14 cellular contexts compared by ENCODE assay signal in the genomic region with DNA sequence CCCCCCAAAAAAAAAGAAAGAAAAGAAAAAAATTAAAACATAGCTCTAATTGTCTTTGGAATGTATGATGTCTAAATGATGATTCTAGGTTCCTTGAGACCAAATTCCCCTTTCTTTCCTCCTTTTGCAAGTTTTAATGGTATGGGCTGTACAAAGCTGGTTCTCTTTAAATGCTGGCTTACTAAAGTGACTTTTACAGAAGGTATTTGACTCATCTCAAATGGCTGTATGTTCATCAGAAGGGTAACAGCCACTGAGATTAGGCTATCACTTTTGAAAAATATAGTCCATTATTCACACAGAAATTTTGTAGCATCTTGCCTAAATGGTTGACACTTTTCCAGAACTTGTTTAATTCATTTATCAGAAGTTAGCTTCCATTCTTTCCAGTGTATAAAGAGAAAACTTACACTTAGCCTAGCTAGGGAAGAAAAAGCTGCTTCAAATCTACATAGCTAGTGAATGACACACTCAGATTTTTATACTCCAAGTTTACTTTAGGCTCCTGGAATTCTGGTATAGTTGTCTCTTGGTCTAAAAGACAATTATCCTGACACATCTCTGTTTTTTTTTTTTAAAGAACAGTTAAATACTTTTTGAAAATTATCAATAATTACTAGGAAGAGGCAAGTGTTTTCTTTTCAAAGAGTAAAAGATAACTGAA.
DNase-seq lines count a peak whose midpoint lies in the region; ATAC-seq and TF ChIP-seq lines count a peak whose summit lies in the region.
"Had no signal": no experiment of that assay in that cellular context is flagged by ENCODE, and none has a peak within 500 bp of the region (broad histone marks: within the 10 kb centered on the region; RNA-seq: fewer than 3 reads in every experiment).

No MANE protein-coding gene starts in this region.

- H4K20me1 ChIP-seq in PC-3 (ENCODE audit: low read length) (no peaks in the 10 kb centered on the region), smooth muscle cell (ENCODE audit: low read depth) (no peaks in the 10 kb centered on the region)

- H3K79me2 ChIP-seq in PC-3 (ENCODE audit: low read length) (no peaks in the 10 kb centered on the region), smooth muscle cell (ENCODE audit: low read depth) (no peaks in the 10 kb centered on the region)

- H3K9me2 ChIP-seq in PC-3 (replicated peaks; ENCODE audit: low read length), result no peaks in the 10 kb centered on the region

- no peak overlapping the region for H3K27ac ChIP-seq in PC-3 (ENCODE audit: low read length)
- peak overlapping the region; percentile 28 for H3K27ac ChIP-seq in smooth muscle cell (ENCODE audit: low read depth)
- H3K27ac ChIP-seq: HL-60 had no signal

- no peak overlapping the region for H3K4me2 ChIP-seq in PC-3 (ENCODE audit: low read length)
- peak overlapping the region; percentile 5 for H3K4me2 ChIP-seq in smooth muscle cell

- intact Hi-C loops in PC-3 (cut with micrococcal nuclease), result no loop called here

- BruUV-seq in PC-3 (replicated peaks; lab: Mats Ljungman, UMichigan), result no TSS peak

- CTCF ChIA-PET in PC-3 (lab: Charles Lee), result no interaction called here

- no peaks in the 10 kb centered on the region for H3K36me3 ChIP-seq in PC-3 (ENCODE audit: low read depth, low read length)
- H3K36me3 ChIP-seq in adipocyte (ENCODE audit: control insufficient read depth, insufficient read depth, low read length, severe bottlenecking), result no peaks in the 10 kb centered on the region
- no peaks in the 10 kb centered on the region for H3K36me3 ChIP-seq in smooth muscle cell (ENCODE audit: low read depth)

- no peaks in the 10 kb centered on the region for H3K4me1 ChIP-seq in PC-3 (ENCODE audit: insufficient read depth, low read length)
- no peaks in the 10 kb centered on the region for H3K4me1 ChIP-seq in adipocyte (ENCODE audit: control insufficient read depth, insufficient read depth, low read length)
- H3K4me1 ChIP-seq in smooth muscle cell (ENCODE audit: low read depth), result no peaks in the 10 kb centered on the region
- H3K4me1 ChIP-seq: Caco-2 had no signal

- POLR2A ChIA-PET in PC-3 (lab: Charles Lee; ENCODE audit: unreplicated experiment), result no interaction called here

- H3K9ac ChIP-seq in PC-3 (ENCODE audit: low read length) (no peak overlapping the region), adipocyte (ENCODE audit: low read length) (no peak overlapping the region), smooth muscle cell (ENCODE audit: low read depth) (no peak overlapping the region)

- H3K27me3 ChIP-seq in PC-3 (ENCODE audit: low read length) (no peaks in the 10 kb centered on the region), adipocyte (replicated peaks; ENCODE audit: control insufficient read depth, insufficient read depth, low read length) (no peaks in the 10 kb centered on the region), smooth muscle cell (ENCODE audit: low read depth) (no peaks in the 10 kb centered on the region)

- H3K9me3 ChIP-seq in PC-3 (ENCODE audit: low read length) (no peaks in the 10 kb centered on the region), adipocyte (ENCODE audit: control insufficient read depth, low read length) (no peaks in the 10 kb centered on the region), smooth muscle cell (replicated peaks; ENCODE audit: low read depth) (no peaks in the 10 kb centered on the region)
- H3K9me3 ChIP-seq: Caco-2 had no signal

- no peak for ATAC-seq in PC-3
- ATAC-seq in HG03025 (IDR thresholded peaks at IDR 0.05; ENCODE audit: low FRiP score, unreplicated experiment), result no peak
- ATAC-seq in GM21723 (IDR thresholded peaks at IDR 0.05; ENCODE audit: unreplicated experiment), result no peak
- ATAC-seq in GM18858 (IDR thresholded peaks at IDR 0.05; ENCODE audit: unreplicated experiment), result no peak
- ATAC-seq: K562 had no signal

- TF ChIP-seq CTCF in PC-3 (conservative IDR thresholded peaks at IDR 0.05; ENCODE audit: low read depth, low read length) (no peak), smooth muscle cell (IDR thresholded peaks at IDR 0.05; ENCODE audit: borderline replicate concordance, insufficient read depth, poor library complexity, severe bottlenecking) (no peak)

- no peak overlapping the region for H3K4me3 ChIP-seq in PC-3 (ENCODE audit: low read length)
- no peak overlapping the region for H3K4me3 ChIP-seq in adipocyte (ENCODE audit: low read length)
- H3K4me3 ChIP-seq in smooth muscle cell, result no peak overlapping the region
- H3K4me3 ChIP-seq: K562 had no signal

- no peaks in the 10 kb centered on the region for H3F3A ChIP-seq in PC-3 (ENCODE audit: low read length, unreplicated experiment)
- H3F3A ChIP-seq in smooth muscle cell (ENCODE audit: low read depth), result peaks cover 13% of the 10 kb centered on the region

- no peak overlapping the region for H2AFZ ChIP-seq in PC-3 (ENCODE audit: low read length)
- H2AFZ ChIP-seq in smooth muscle cell (ENCODE audit: low read depth), result peak overlapping the region; percentile 70

- DNase-seq in EH (ENCODE audit: low read depth), result peak; percentile 60
- peak; percentile 16 for DNase-seq in PC-3
- peak; percentile 1 for DNase-seq in adipocyte (ENCODE audit: low read depth)
- DNase-seq in smooth muscle cell (lab: John Stamatoyannopoulos, UW; ENCODE audit: unreplicated experiment), result no peak
- DNase-seq: Caco-2; CD8-positive, alpha-beta memory T cell; DMS53; GOT3; H9 had no signal
